Comparison of ENCODE assay signal across 8 cellular contexts in the genomic region with DNA sequence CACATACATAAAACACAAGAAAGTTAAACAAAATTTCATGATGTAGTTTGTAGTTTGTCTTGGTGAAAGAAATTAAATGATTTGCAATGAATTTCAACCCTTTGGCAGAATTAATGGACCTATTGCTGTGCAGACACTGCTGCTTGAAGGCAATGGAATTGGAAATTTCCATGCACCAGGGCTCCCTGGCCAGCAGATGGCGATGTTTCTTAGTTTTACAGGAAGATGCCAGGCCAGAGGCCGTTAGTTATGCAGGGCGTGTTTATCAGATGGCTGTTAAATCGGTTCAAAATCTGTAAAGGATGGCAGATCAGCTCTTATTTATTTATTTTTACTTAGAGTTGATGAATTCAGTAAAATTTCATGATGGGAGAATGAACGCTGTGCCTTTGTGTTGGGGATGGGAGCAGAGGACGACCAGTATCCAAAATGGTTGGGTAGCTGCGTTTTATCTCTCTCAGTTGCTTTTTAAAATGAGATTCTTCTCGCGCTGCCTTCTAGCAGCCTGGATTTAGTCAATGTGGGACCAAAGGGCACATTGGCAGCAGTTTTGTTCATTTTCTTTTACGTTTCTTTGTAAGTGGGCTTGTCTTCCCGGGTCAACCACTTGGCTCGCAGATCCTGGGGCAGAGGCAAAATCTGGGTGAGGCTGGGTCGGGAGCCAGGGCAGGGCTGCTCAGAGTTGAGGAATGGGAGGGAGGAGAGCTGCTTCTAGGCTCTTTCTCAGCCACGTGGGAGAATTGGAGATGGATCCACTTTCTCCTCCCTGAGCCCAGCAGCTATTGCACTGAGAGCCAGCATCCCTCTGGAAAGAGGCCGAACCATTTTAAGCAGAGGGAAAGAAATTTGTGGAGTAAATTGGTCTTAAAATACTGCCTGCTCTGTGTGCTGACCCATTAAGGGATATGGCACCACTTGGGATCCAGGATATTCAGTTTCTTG.
A peak's percentile ranks its signal among the peaks of the same experiment; 100 is the strongest.
DNase-seq lines count a peak whose midpoint lies in the region; ATAC-seq and TF ChIP-seq lines count a peak whose summit lies in the region.

No MANE protein-coding gene starts in this region.

- TF ChIP-seq CTCF in brain (conservative IDR thresholded peaks at IDR 0.05) (peak; percentile 93 to 95), spleen (IDR thresholded peaks at IDR 0.05 in 8 of 11, conservative IDR thresholded peaks at IDR 0.05 in 3 of 11) (peak in 10 of 11 experiments; percentile 24 to 90 (median 80))

- H3K27ac Mint-ChIP-seq in brain: peak overlapping the region; percentile 72 to 89 (median 86)

- no peak overlapping the region for H3K27ac ChIP-seq in spleen

- peak overlapping the region; percentile 7 to 47 (median 18) for H3K4me3 Mint-ChIP-seq in brain

- ATAC-seq in GM18505 (IDR thresholded peaks at IDR 0.05; ENCODE audit: unreplicated experiment) (peak; percentile 95), HG02943 (IDR thresholded peaks at IDR 0.05; ENCODE audit: low read depth, unreplicated experiment) (peak; percentile 84)

- H3K4me1 ChIP-seq in spleen: peaks cover 0 to 4% (median 0%) of the 10 kb centered on the region in 6 donors

- H3K9me3 ChIP-seq in spleen: no peaks in the 10 kb centered on the region

- H3K4me3 ChIP-seq in spleen: no peak overlapping the region

- peaks cover 0 to 2% (median 0%) of the 10 kb centered on the region in 5 experiments for H3K9me3 Mint-ChIP-seq in brain

- peak; percentile 71 for DNase-seq in A172 (ENCODE audit: low spot score)
- peak; percentile 15 for DNase-seq in NCI-H187 treated with DMSO at 0.1 percent for 48 hours (lab: John Stamatoyannopoulos, UW)
- DNase-seq in T1000 (lab: John Stamatoyannopoulos, UW): peak; percentile 50
- DNase-seq in iPS-NIHi7 (ENCODE audit: extremely low spot score): peak; percentile 75
- DNase-seq in spleen: peak; percentile 78

- no peaks in the 10 kb centered on the region for H3K36me3 Mint-ChIP-seq in brain

- peaks cover 17% of the 10 kb centered on the region for H3K4me1 Mint-ChIP-seq in brain

- TF ChIP-seq POLR2A in GM18505 (IDR thresholded peaks at IDR 0.05; ENCODE audit: borderline replicate concordance, extremely low read depth, insufficient read depth, insufficient read length) (no peak), spleen (IDR thresholded peaks at IDR 0.05) (no peak)

- WGBS in spleen, 5 donors: 41 to 50% (median 44%) methylated on average over 15 of the region's 15 CpGs

- no peaks in the 10 kb centered on the region for H3K36me3 ChIP-seq in spleen

- intact Hi-C loops in spleen (cut with DNase I; ENCODE audit: low total_unique reads): loop anchor here (10.0 kb wide), 1 partner anchor 1276 kb away; no protein-coding TSS in a partner anchor

- H3K27me3 ChIP-seq in spleen (replicated peaks in 1 of 7): peaks cover 0 to 3% (median 0%) of the 10 kb centered on the region in 7 donors

- H3K27me3 Mint-ChIP-seq in brain: peaks cover 4% of the 10 kb centered on the region

Comparison
In these comparisons a context has a peak if more than half of its experiments do, and no peak if none do; other contexts are left out.
1. DNase-seq: peak in every context shown above with its lines; median percentile 78 in spleen; 75 in iPS-NIHi7; 71 in A172; 50 in T1000; 15 in NCI-H187 treated with DMSO at 0.1 percent for 48 hours.